In the genomic region with DNA sequence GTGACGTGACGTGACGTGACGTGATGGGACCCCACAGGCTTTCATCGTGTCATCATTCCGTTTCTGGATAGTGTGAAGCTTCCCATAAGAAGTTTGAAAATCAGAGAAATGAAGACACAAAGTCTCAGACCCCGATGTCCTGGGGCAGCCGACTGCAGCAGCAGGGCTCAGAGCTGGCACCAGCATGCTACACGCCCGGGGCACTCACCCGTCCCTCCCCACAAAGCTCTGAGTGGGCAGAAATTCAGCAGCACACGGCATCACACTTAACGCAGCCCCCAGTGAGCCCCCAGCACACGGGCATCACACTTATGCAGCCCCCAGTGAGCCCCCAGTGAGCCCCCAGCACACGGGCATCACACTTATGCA, we compare ENCODE assay signal across 33 cellular contexts.
"Had no signal": no experiment of that assay in that cellular context is flagged by ENCODE, and none has a peak within 500 bp of the region (broad histone marks: within the 10 kb centered on the region; RNA-seq: fewer than 3 reads in every experiment).

No MANE protein-coding gene starts in this region.

- H3K27ac ChIP-seq: adrenal gland, body of pancreas, brain microvascular endothelial cell, breast epithelium, VCaP had no signal

- DNase-seq: activated B cell treated with CpG ODN at 0.5 μM for 24 hours; activated CD4-positive, alpha-beta memory T cell treated with anti-CD3 and anti-CD28 coated beads for 36 hours; activated CD4-positive, alpha-beta T cell treated with anti-CD3 and anti-CD28 coated beads for 4 hours; activated CD4-positive, alpha-beta T cell treated with anti-CD3 and anti-CD28 coated beads, Interleukin-2, amount 10 ng/mL, durations not matched to agents 24 days and 14 days; activated CD4-positive, alpha-beta T cell treated with anti-CD3 and anti-CD28 coated beads, Interleukin-2, amount 50 U/mL, for 1 hour; activated CD4-positive, alpha-beta T cell treated with anti-CD3 and anti-CD28 coated beads, Interleukin-2, amount 50 U/mL, for 4 hours; activated CD4-positive, CD25-positive, alpha-beta regulatory T cell treated with anti-CD3 and anti-CD28 coated beads, Interleukin-2, amount 50 U/mL, for 72 hours; activated CD8-positive, alpha-beta memory T cell treated with anti-CD3 and anti-CD28 coated beads, Interleukin-2, amount 50 U/mL, for 4 hours; activated CD8-positive, alpha-beta T cell treated with anti-CD3 and anti-CD28 coated beads for 36 hours; activated effector memory CD4-positive, alpha-beta T cell treated with anti-CD3 and anti-CD28 coated beads, Interleukin-2, amount 50 U/mL, for 16 hours; activated gamma-delta T cell treated with Interleukin-2 at 50 U/mL for 16 hours; activated naive CD4-positive, alpha-beta T cell; activated naive CD4-positive, alpha-beta T cell treated with anti-CD3 and anti-CD28 coated beads for 36 hours; activated naive CD4-positive, alpha-beta T cell treated with anti-CD3 and anti-CD28 coated beads, Interleukin-2, amount 50 U/mL, for 16 hours; activated naive CD8-positive, alpha-beta T cell treated with anti-CD3 and anti-CD28 coated beads for 36 hours; activated T-cell treated with anti-CD3 and anti-CD28 coated beads for 4 hours; activated T-cell treated with anti-CD3 and anti-CD28 coated beads, Interleukin-2, amount 50 U/mL, for 1 hour; activated T-cell treated with anti-CD3 and anti-CD28 coated beads, Interleukin-2, amount 50 U/mL, for 4 hours; activated T-cell treated with anti-CD3 and anti-CD28 coated beads, Interleukin-2, amount 50 U/mL, for 72 hours; adrenal gland; amniotic stem cell; aorta; body of pancreas; brain microvascular endothelial cell; central memory CD4-positive, alpha-beta T cell; cerebellar nuclear complex; T-helper 1 cell; T-helper 2 cell; T-helper 9 cell had no signal

- H3K4me1 ChIP-seq: adrenal gland, body of pancreas, breast epithelium had no signal

- H3K4me3 ChIP-seq: adrenal gland, body of pancreas, breast epithelium had no signal

- H3K9me3 ChIP-seq: adrenal gland, body of pancreas, breast epithelium had no signal

- H3K27me3 ChIP-seq: adrenal gland, body of pancreas, brain microvascular endothelial cell, breast epithelium had no signal

- ATAC-seq: activated CD8-positive, alpha-beta T cell treated with anti-CD3 and anti-CD28 coated beads for 36 hours; activated naive CD4-positive, alpha-beta T cell treated with anti-CD3 and anti-CD28 coated beads, Interleukin-2, amount 50 U/mL, for 72 hours; activated T-cell treated with anti-CD3 and anti-CD28 coated beads, Interleukin-2, amount 50 U/mL, for 4 hours; activated T-cell treated with anti-CD3 and anti-CD28 coated beads, Interleukin-2, amount 50 U/mL, for 72 hours; activated T-helper 17 cell treated with anti-CD3 and anti-CD28 coated beads, Interleukin-2, amount 50 U/mL, for 72 hours; body of pancreas had no signal

- H3K36me3 ChIP-seq: brain microvascular endothelial cell, breast epithelium had no signal
